Comparison of ENCODE assay signal across 23 cellular contexts in genomic region chrX:133493366-133493765, GRCh38.
"Had no signal": no experiment of that assay in that cellular context is flagged by ENCODE, and none has a peak within 500 bp of the region (broad histone marks: within the 10 kb centered on the region; RNA-seq: fewer than 3 reads in every experiment).

No MANE protein-coding gene starts in this region.

- H3K36me3 ChIP-seq: brain microvascular endothelial cell, spleen, thoracic aorta, upper lobe of left lung, WERI-Rb-1 had no signal

- H3K9ac ChIP-seq: SK-N-SH had no signal

- H3K4me1 ChIP-seq: spleen, upper lobe of left lung had no signal

- ATAC-seq: effector memory CD8-positive, alpha-beta T cell; mucosa of descending colon had no signal

- H3K9me3 ChIP-seq: mucosa of descending colon, SK-N-SH, spleen, thoracic aorta, upper lobe of left lung had no signal

- H2AFZ ChIP-seq: hepatocyte had no signal

- H3K79me2 ChIP-seq: hepatocyte had no signal

- H3K4me2 ChIP-seq: hepatocyte, SK-N-SH had no signal

- FAIRE-seq: colon, TTC549 had no signal

- H3K27ac ChIP-seq: brain microvascular endothelial cell, dorsolateral prefrontal cortex, hepatocyte, spleen, thoracic aorta, upper lobe of left lung, WERI-Rb-1 had no signal

- H3K4me3 ChIP-seq: dorsolateral prefrontal cortex, hepatocyte, mucosa of descending colon, spleen, thoracic aorta, upper lobe of left lung had no signal

- DNase-seq: activated CD4-positive, alpha-beta T cell treated with anti-CD3 and anti-CD28 coated beads for 1 hour; activated gamma-delta T cell treated with Interleukin-2 at 50 U/mL for 16 hours; activated T-cell treated with anti-CD3 and anti-CD28 coated beads, Interleukin-2, amount 50 U/mL, for 1 hour; aorta; brain microvascular endothelial cell; dorsolateral prefrontal cortex; effector memory CD8-positive, alpha-beta T cell; foreskin melanocyte; glutamatergic neuron; mesenchymal stem cell; mucosa of descending colon; naive B cell; occipital lobe; SK-N-SH; spleen; stimulated activated CD4-positive, alpha-beta T cell treated with anti-CD3 and anti-CD28 coated beads, Interleukin-4, amount 100 ng/mL, for 24 hours; stimulated activated naive CD4-positive, alpha-beta T cell treated with Interleukin-2 at 50 U/mL for 16 hours; upper lobe of left lung; WERI-Rb-1 had no signal

- H3K27me3 ChIP-seq: brain microvascular endothelial cell, hepatocyte, upper lobe of left lung had no signal
